33 cellular contexts compared by ENCODE assay signal in the genomic region with DNA sequence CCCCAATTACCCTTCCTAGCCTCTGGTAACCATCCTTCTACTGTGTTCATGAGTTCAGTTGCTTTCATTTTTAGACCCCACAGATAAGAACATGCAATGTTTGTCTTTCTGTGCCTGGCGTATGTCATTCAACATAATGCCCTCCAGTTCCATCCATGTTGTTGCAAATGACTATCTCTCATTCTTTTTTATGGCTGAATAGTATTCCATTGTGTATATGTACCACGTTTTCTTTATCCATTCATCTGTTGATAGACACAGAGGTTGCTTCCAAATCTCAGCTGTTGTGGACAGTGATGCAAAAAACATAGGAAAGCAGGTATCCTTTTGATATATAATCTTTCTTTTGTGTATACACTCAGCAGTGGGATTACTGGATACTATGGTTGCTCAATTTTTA.
"Had no signal": no experiment of that assay in that cellular context is flagged by ENCODE, and none has a peak within 500 bp of the region (broad histone marks: within the 10 kb centered on the region; RNA-seq: fewer than 3 reads in every experiment).

No MANE protein-coding gene starts in this region.

- H3K36me3 ChIP-seq: adrenal gland, brain microvascular endothelial cell, breast epithelium had no signal

- DNase-seq: activated B cell treated with CpG ODN at 0.5 μM for 24 hours; activated CD4-positive, alpha-beta memory T cell treated with anti-CD3 and anti-CD28 coated beads for 36 hours; activated CD4-positive, alpha-beta T cell treated with anti-CD3 and anti-CD28 coated beads for 4 hours; activated CD4-positive, alpha-beta T cell treated with anti-CD3 and anti-CD28 coated beads, Interleukin-2, amount 10 ng/mL, durations not matched to agents 24 days and 14 days; activated CD4-positive, alpha-beta T cell treated with anti-CD3 and anti-CD28 coated beads, Interleukin-2, amount 50 U/mL, for 1 hour; activated CD4-positive, alpha-beta T cell treated with anti-CD3 and anti-CD28 coated beads, Interleukin-2, amount 50 U/mL, for 4 hours; activated CD4-positive, CD25-positive, alpha-beta regulatory T cell treated with anti-CD3 and anti-CD28 coated beads, Interleukin-2, amount 50 U/mL, for 72 hours; activated CD8-positive, alpha-beta memory T cell treated with anti-CD3 and anti-CD28 coated beads, Interleukin-2, amount 50 U/mL, for 4 hours; activated CD8-positive, alpha-beta T cell treated with anti-CD3 and anti-CD28 coated beads for 36 hours; activated effector memory CD4-positive, alpha-beta T cell treated with anti-CD3 and anti-CD28 coated beads, Interleukin-2, amount 50 U/mL, for 16 hours; activated gamma-delta T cell treated with Interleukin-2 at 50 U/mL for 16 hours; activated naive CD4-positive, alpha-beta T cell; activated naive CD4-positive, alpha-beta T cell treated with anti-CD3 and anti-CD28 coated beads for 36 hours; activated naive CD4-positive, alpha-beta T cell treated with anti-CD3 and anti-CD28 coated beads, Interleukin-2, amount 50 U/mL, for 16 hours; activated naive CD8-positive, alpha-beta T cell treated with anti-CD3 and anti-CD28 coated beads for 36 hours; activated T-cell treated with anti-CD3 and anti-CD28 coated beads for 4 hours; activated T-cell treated with anti-CD3 and anti-CD28 coated beads, Interleukin-2, amount 50 U/mL, for 1 hour; activated T-cell treated with anti-CD3 and anti-CD28 coated beads, Interleukin-2, amount 50 U/mL, for 4 hours; activated T-cell treated with anti-CD3 and anti-CD28 coated beads, Interleukin-2, amount 50 U/mL, for 72 hours; adrenal gland; amniotic stem cell; aorta; body of pancreas; brain microvascular endothelial cell; cerebellar nuclear complex; T-helper 2 cell; T-helper 9 cell had no signal

- FAIRE-seq: astrocyte, TTC549 had no signal

- H3K4me3 ChIP-seq: adrenal gland, body of pancreas, breast epithelium had no signal

- H3K27me3 ChIP-seq: adrenal gland, body of pancreas, brain microvascular endothelial cell, breast epithelium had no signal

- ATAC-seq: activated CD8-positive, alpha-beta T cell treated with anti-CD3 and anti-CD28 coated beads for 36 hours; activated naive CD4-positive, alpha-beta T cell treated with anti-CD3 and anti-CD28 coated beads, Interleukin-2, amount 50 U/mL, for 72 hours; activated T-cell treated with anti-CD3 and anti-CD28 coated beads, Interleukin-2, amount 50 U/mL, for 4 hours; activated T-cell treated with anti-CD3 and anti-CD28 coated beads, Interleukin-2, amount 50 U/mL, for 72 hours; activated T-helper 17 cell treated with anti-CD3 and anti-CD28 coated beads, Interleukin-2, amount 50 U/mL, for 72 hours; body of pancreas had no signal

- H3K9me3 ChIP-seq: body of pancreas, breast epithelium had no signal

- H3K4me1 ChIP-seq: adrenal gland, breast epithelium had no signal

- H3K27ac ChIP-seq: adrenal gland, body of pancreas, brain microvascular endothelial cell, breast epithelium, VCaP had no signal
